Comparison of ENCODE assay signal across 22 cellular contexts in genomic region chr3:43212914-43213611, GRCh38.
DNase-seq lines count a peak whose midpoint lies in the region; ATAC-seq and TF ChIP-seq lines count a peak whose summit lies in the region.
"Had no signal": no experiment of that assay in that cellular context is flagged by ENCODE, and none has a peak within 500 bp of the region (broad histone marks: within the 10 kb centered on the region; RNA-seq: fewer than 3 reads in every experiment).

No MANE protein-coding gene starts in this region.

- dilution Hi-C loops in mammary epithelial cell (cut with HindIII; ENCODE audit: low sequenced_read_pairs) = no loop called here

- CTCF ChIA-PET in mammary epithelial cell (lab: Charles Lee; ENCODE audit: low non-redundant PET) = no interaction called here
- CTCF ChIA-PET in MCF 10A (lab: Yijun Ruan, JAX) = interaction anchor here (0.5 to 0.9 kb wide), 5 partner anchors 16 to 602 kb away, joined by 3 to 5 read pairs (median 3); no protein-coding TSS in a partner anchor

- H3K36me3 ChIP-seq in mammary epithelial cell (ENCODE audit: insufficient read depth, low read length) = no peaks in the 10 kb centered on the region
- no peaks in the 10 kb centered on the region for H3K36me3 ChIP-seq in osteoblast (ENCODE audit: insufficient read depth, low read length)
- H3K36me3 ChIP-seq in ascending aorta = no peaks in the 10 kb centered on the region

- WGBS in mammary epithelial cell (ENCODE audit: low coverage, missing lambda C conversion rate) = 65% methylated on average over 8 of the region's 8 CpGs

- H3K4me2 ChIP-seq in mammary epithelial cell (ENCODE audit: insufficient read depth, low read depth, low read length) (peak overlapping the region; percentile 28), osteoblast (ENCODE audit: insufficient read depth, low read length) (no peak overlapping the region)

- POLR2A ChIA-PET in MCF 10A (lab: Yijun Ruan, JAX) = interaction anchor here (1.2 to 3.5 kb wide), 3 partner anchors 32 to 78 kb away, joined by 3 to 24 read pairs (median 10); no protein-coding TSS in a partner anchor

- H3K27ac ChIP-seq in mammary epithelial cell (ENCODE audit: insufficient read depth, low read depth, low read length) = peak overlapping the region; percentile 72
- peak overlapping the region; percentile 53 for H3K27ac ChIP-seq in foreskin keratinocyte
- H3K27ac ChIP-seq in osteoblast (ENCODE audit: low read depth, low read length) = no peak overlapping the region
- H3K27ac ChIP-seq in ascending aorta = no peak overlapping the region
- H3K27ac ChIP-seq: coronary artery, HL-60 had no signal

- no peak overlapping the region for H3K4me3 Mint-ChIP-seq in MCF 10A (ENCODE audit: unreplicated experiment)
- H3K4me3 Mint-ChIP-seq in stimulated activated naive B cell treated with anti-CD40 and anti-IgM and Interleukin-4, amounts not matched to agents 10 μg/mL and 1 μg/mL and 100 μg/mL, for 72 hours = no peak overlapping the region
- H3K4me3 Mint-ChIP-seq: B cell; naive thymus-derived CD8-positive, alpha-beta T cell had no signal

- in situ Hi-C loops in mammary epithelial cell (cut with MboI; ENCODE audit: low sequenced_read_pairs in 2 of 2) = no loop called here

- no TSS peak for BruUV-seq in mammary epithelial cell (replicated peaks; lab: Mats Ljungman, UMichigan)
- no TSS peak for BruUV-seq in MCF 10A (replicated peaks; lab: Mats Ljungman, UMichigan)

- H3K9me3 ChIP-seq in mammary epithelial cell (replicated peaks; ENCODE audit: insufficient read depth, low read length) (no peaks in the 10 kb centered on the region), osteoblast (ENCODE audit: low read depth, low read length) (no peaks in the 10 kb centered on the region), ascending aorta (no peaks in the 10 kb centered on the region)

- no peak overlapping the region for H3K27ac Mint-ChIP-seq in MCF 10A (ENCODE audit: low read depth, unreplicated experiment)
- H3K27ac Mint-ChIP-seq in stimulated activated naive B cell treated with anti-CD40 and anti-IgM and Interleukin-4, amounts not matched to agents 10 μg/mL and 1 μg/mL and 100 μg/mL, for 72 hours = no peak overlapping the region
- H3K27ac Mint-ChIP-seq: activated T-helper 2 cell treated with anti-CD3 and anti-CD28 coated beads, Interferon-gamma antibody, Interleukin-2, Interleukin-4, amounts not matched to agents 10 μg/mL and 5 μg/mL and 100 μg/mL, durations not matched to agents 14 hours and 24 hours and 36 hours; B cell had no signal

- H3K79me2 ChIP-seq in mammary epithelial cell (ENCODE audit: insufficient read depth, low read length) (no peaks in the 10 kb centered on the region), osteoblast (ENCODE audit: insufficient read depth, low read length) (no peaks in the 10 kb centered on the region)

- ATAC-seq in HG03432 (IDR thresholded peaks at IDR 0.05; ENCODE audit: unreplicated experiment) (peak; percentile 54), foreskin keratinocyte (peak; percentile 61)
- ATAC-seq in stimulated activated naive B cell treated with anti-CD40 and anti-IgM and Interleukin-4, amounts not matched to agents 10 μg/mL and 1 μg/mL and 100 μg/mL, for 72 hours (replicated peaks) = peak; percentile 27 to 52
- ATAC-seq: K562; naive thymus-derived CD8-positive, alpha-beta T cell had no signal

- H3K27me3 Mint-ChIP-seq in MCF 10A (ENCODE audit: insufficient read depth, unreplicated experiment) = no peaks in the 10 kb centered on the region
- H3K27me3 Mint-ChIP-seq in stimulated activated naive B cell treated with anti-CD40 and anti-IgM and Interleukin-4, amounts not matched to agents 10 μg/mL and 1 μg/mL and 100 μg/mL, for 72 hours = peaks cover 0 to 7% of the 10 kb centered on the region in 2 donors
- H3K27me3 Mint-ChIP-seq: naive thymus-derived CD8-positive, alpha-beta T cell had no signal

- intact Hi-C loops in mammary epithelial cell (cut with micrococcal nuclease) (loop anchor here (5.0 kb wide), 1 partner anchor 51 kb away; no protein-coding TSS in a partner anchor), MCF 10A (cut with micrococcal nuclease) (no loop called here), ascending aorta (cut with DNase I) (no loop called here)

- DNase-seq in mammary epithelial cell (peak; percentile 70), MCF 10A (ENCODE audit: unreplicated experiment) (no peak), foreskin keratinocyte (peak; percentile 59 to 73), ureter (ENCODE audit: low spot score) (no peak), osteoblast (ENCODE audit: insufficient read length, low spot score, missing footprints) (no peak), ascending aorta (ENCODE audit: low spot score in 2 of 2) (no peak)
- no peak for DNase-seq in stimulated activated naive B cell treated with anti-CD40 and anti-IgM and Interleukin-4, amounts not matched to agents 10 μg/mL and 1 μg/mL and 100 μg/mL, for 72 hours
- DNase-seq: 8988T; activated CD4-positive, alpha-beta T cell treated with anti-CD3 and anti-CD28 coated beads for 48 hours; EL; mesendoderm; naive thymus-derived CD8-positive, alpha-beta T cell; NCI-H187; NCI-H446; posterior cingulate gyrus; stimulated activated CD4-positive, alpha-beta T cell treated with anti-CD3 and anti-CD28 coated beads, Interleukin-4, amount 100 ng/mL, for 1 hour had no signal

- H3K27me3 ChIP-seq in mammary epithelial cell (ENCODE audit: insufficient read depth, low read length) (no peaks in the 10 kb centered on the region), foreskin keratinocyte (no peaks in the 10 kb centered on the region), osteoblast (ENCODE audit: insufficient read depth, low read length) (no peaks in the 10 kb centered on the region), ascending aorta (no peaks in the 10 kb centered on the region)

- H3K36me3 Mint-ChIP-seq in MCF 10A (ENCODE audit: insufficient read depth, unreplicated experiment) = peaks cover 6% of the 10 kb centered on the region
- H3K36me3 Mint-ChIP-seq in stimulated activated naive B cell treated with anti-CD40 and anti-IgM and Interleukin-4, amounts not matched to agents 10 μg/mL and 1 μg/mL and 100 μg/mL, for 72 hours = no peaks in the 10 kb centered on the region
- H3K36me3 Mint-ChIP-seq: naive thymus-derived CD8-positive, alpha-beta T cell had no signal

- no peak for TF ChIP-seq CTCF in mammary epithelial cell (conservative IDR thresholded peaks at IDR 0.05 in 1 of 2, IDR thresholded peaks at IDR 0.05 in 1 of 2; ENCODE audit: extremely low read depth in 1 of 2, insufficient read depth in 1 of 2, low read depth in 1 of 2, low read length in 2 of 2)
- no peak for TF ChIP-seq CTCF in MCF 10A (IDR thresholded peaks at IDR 0.05; ENCODE audit: unreplicated experiment)
- no peak for TF ChIP-seq CTCF in foreskin keratinocyte (conservative IDR thresholded peaks at IDR 0.05)
- no peak for TF ChIP-seq CTCF in osteoblast (IDR thresholded peaks at IDR 0.05; ENCODE audit: extremely low read depth, low read depth, low read length)
- TF ChIP-seq CTCF in ascending aorta (IDR thresholded peaks at IDR 0.05) = no peak

- H4K20me1 ChIP-seq in mammary epithelial cell (ENCODE audit: insufficient read depth, low read length) (no peaks in the 10 kb centered on the region), osteoblast (ENCODE audit: insufficient read depth, low read length) (no peaks in the 10 kb centered on the region)

- no peak overlapping the region for H3K9ac ChIP-seq in mammary epithelial cell (ENCODE audit: insufficient read depth, low read length)

- peaks cover 20% of the 10 kb centered on the region for H3K4me1 Mint-ChIP-seq in MCF 10A (ENCODE audit: insufficient read depth, unreplicated experiment)
- peaks cover 0 to 7% of the 10 kb centered on the region in 2 donors for H3K4me1 Mint-ChIP-seq in stimulated activated naive B cell treated with anti-CD40 and anti-IgM and Interleukin-4, amounts not matched to agents 10 μg/mL and 1 μg/mL and 100 μg/mL, for 72 hours
- H3K4me1 Mint-ChIP-seq: B cell had no signal

- H3K4me1 ChIP-seq in mammary epithelial cell (ENCODE audit: insufficient read depth, low read length) (peaks cover 31% of the 10 kb centered on the region), foreskin keratinocyte (peaks cover 34% of the 10 kb centered on the region), osteoblast (ENCODE audit: insufficient read depth, low read length) (no peaks in the 10 kb centered on the region), ascending aorta (no peaks in the 10 kb centered on the region)

- H3K4me3 ChIP-seq in mammary epithelial cell (replicated peaks in 1 of 3; ENCODE audit: insufficient read depth in 1 of 3, low read depth in 2 of 3, low read length in 3 of 3) (no peak overlapping the region), osteoblast (ENCODE audit: insufficient read depth, low read length) (no peak overlapping the region), ascending aorta (no peak overlapping the region)
- H3K4me3 ChIP-seq: coronary artery, K562 had no signal

- H3K9me3 Mint-ChIP-seq in MCF 10A (ENCODE audit: unreplicated experiment) = no peaks in the 10 kb centered on the region
- no peaks in the 10 kb centered on the region for H3K9me3 Mint-ChIP-seq in stimulated activated naive B cell treated with anti-CD40 and anti-IgM and Interleukin-4, amounts not matched to agents 10 μg/mL and 1 μg/mL and 100 μg/mL, for 72 hours
- H3K9me3 Mint-ChIP-seq: activated T-helper 2 cell treated with anti-CD3 and anti-CD28 coated beads, Interferon-gamma antibody, Interleukin-2, Interleukin-4, amounts not matched to agents 10 μg/mL and 5 μg/mL and 100 μg/mL, durations not matched to agents 14 hours and 24 hours and 36 hours had no signal

- H2AFZ ChIP-seq in mammary epithelial cell (ENCODE audit: low read depth, low read length) (no peak overlapping the region), osteoblast (ENCODE audit: low read length) (no peak overlapping the region)

Comparison
In these comparisons a context has a peak if more than half of its experiments do, and no peak if none do; other contexts are left out.
1. DNase-seq: peak in mammary epithelial cell (single experiment) and foreskin keratinocyte (2 of 2); none in MCF 10A (single experiment), stimulated activated naive B cell treated with anti-CD40 and anti-IgM and Interleukin-4, amounts not matched to agents 10 μg/mL and 1 μg/mL and 100 μg/mL, for 72 hours (single experiment), ureter (single experiment), osteoblast (single experiment) and ascending aorta (0 of 2).
2. H3K27ac ChIP-seq: peak in mammary epithelial cell (single experiment) and foreskin keratinocyte (single experiment); none in osteoblast (single experiment) and ascending aorta (0 of 2).
3. Peak in every context shown above with its lines, with median percentiles within 50 percentile points of each other: ATAC-seq.